In genomic region chr11:110093407-110094297, GRCh38 we compare ENCODE assay signal across 8 cellular contexts. TPM values are rescaled to one million over a fixed set of nuclear protein-coding genes. Genes with fewer than 3 reads are reported as not detected.
DNase-seq lines count a peak whose midpoint lies in the region; ATAC-seq lines count a peak whose summit lies in the region.

No MANE protein-coding gene starts in this region.

- peaks cover 0 to 21% (median 7%) of the 10 kb centered on the region in 11 experiments; a peak in 9 of 22 replicates for H4K20me1 ChIP-seq in BLaER1 treated with 17β-estradiol and CSF1 and Interleukin-3, amounts not matched to agents 10 nM and 100 nM

- peak overlapping the region; percentile 26 for H3K18ac ChIP-seq in trophoblast cell (ENCODE audit: low read length)

- peak overlapping the region; percentile 56 for H2AFZ ChIP-seq in trophoblast cell (ENCODE audit: insufficient read depth, low read length, poor library complexity)

- H3K36me3 ChIP-seq in BLaER1 treated with 17β-estradiol and CSF1 and Interleukin-3, amounts not matched to agents 10 nM and 100 nM = no peaks in the 10 kb centered on the region
- no peaks in the 10 kb centered on the region for H3K36me3 ChIP-seq in trophoblast cell (ENCODE audit: control insufficient read depth in 1 of 2, insufficient read depth in 2 of 2, low read length in 2 of 2)

- H2BK120ac ChIP-seq in trophoblast cell (ENCODE audit: insufficient read depth, low read length, poor library complexity) = peak overlapping the region; percentile 84

- H3K4me2 ChIP-seq in BLaER1 treated with 17β-estradiol and CSF1 and Interleukin-3, amounts not matched to agents 10 nM and 100 nM = peak overlapping the region; percentile 72 to 93 (median 86)
- H3K4me2 ChIP-seq in trophoblast cell (ENCODE audit: low read length) = peak overlapping the region; percentile 62

- H2AK5ac ChIP-seq in trophoblast cell (ENCODE audit: low read length) = peak overlapping the region; percentile 79

- ATAC-seq in GM18858 (IDR thresholded peaks at IDR 0.05; ENCODE audit: unreplicated experiment) = peak; percentile 12
- peak; percentile 19 for ATAC-seq in HG03064 (IDR thresholded peaks at IDR 0.05; ENCODE audit: low read depth, unreplicated experiment)
- peak; percentile 71 to 74 for ATAC-seq in right cardiac atrium

- under 1% methylated on average over 80 of the region's 80 CpGs for WGBS in right cardiac atrium
- WGBS in trophoblast cell (ENCODE audit: extremely low coverage, insufficient coverage, insufficient read length) = no CpG with 5 or more reads among the region's 80 CpGs

- H3K79me2 ChIP-seq in trophoblast cell (ENCODE audit: control insufficient read depth, insufficient read depth, low read length, poor library complexity) = peaks cover 15% of the 10 kb centered on the region

- H3K79me1 ChIP-seq in trophoblast cell (ENCODE audit: low read length) = peaks cover 16% of the 10 kb centered on the region

- peak overlapping the region; percentile 79 to 93 (median 88) for H3K4me3 ChIP-seq in BLaER1 treated with 17β-estradiol and CSF1 and Interleukin-3, amounts not matched to agents 10 nM and 100 nM
- H3K4me3 ChIP-seq in right cardiac atrium (ENCODE audit: low read length) = peak overlapping the region; percentile 85
- peak overlapping the region; percentile 82 for H3K4me3 ChIP-seq in trophoblast cell (ENCODE audit: low read depth, low read length)

- peaks cover 17 to 40% (median 28%) of the 10 kb centered on the region in 10 experiments for H3K4me1 ChIP-seq in BLaER1 treated with 17β-estradiol and CSF1 and Interleukin-3, amounts not matched to agents 10 nM and 100 nM
- H3K4me1 ChIP-seq in right cardiac atrium (ENCODE audit: control insufficient read depth, insufficient read depth, low read length) (no peaks in the 10 kb centered on the region), trophoblast cell (ENCODE audit: control insufficient read depth in 1 of 2, insufficient read depth in 2 of 2, low read length in 2 of 2) (peaks cover 3 to 4% of the 10 kb centered on the region in 2 experiments)

- peak overlapping the region; percentile 94 to 100 (median 98) for H3K27ac ChIP-seq in BLaER1 treated with 17β-estradiol and CSF1 and Interleukin-3, amounts not matched to agents 10 nM and 100 nM
- H3K27ac ChIP-seq in angular gyrus (ENCODE audit: low read depth, low read length) = peak overlapping the region; percentile 88
- H3K27ac ChIP-seq in right cardiac atrium (ENCODE audit: low read length) = peak overlapping the region; percentile 83
- peak overlapping the region; percentile 94 for H3K27ac ChIP-seq in trophoblast cell (ENCODE audit: low read depth, low read length)

- H3K27me3 ChIP-seq in BLaER1 treated with 17β-estradiol and CSF1 and Interleukin-3, amounts not matched to agents 10 nM and 100 nM = no peaks in the 10 kb centered on the region
- H3K27me3 ChIP-seq in right cardiac atrium (ENCODE audit: control insufficient read depth, insufficient read depth) = no peaks in the 10 kb centered on the region
- H3K27me3 ChIP-seq in trophoblast cell (ENCODE audit: insufficient read depth, low read length) = no peaks in the 10 kb centered on the region

- DNase-seq in NCI-H748 (lab: John Stamatoyannopoulos, UW; ENCODE audit: unreplicated experiment) (peak; percentile 66), right cardiac atrium (peak; percentile 68 to 88 (median 85)), trophoblast cell (peak; percentile 46 to 68)
- no peak for DNase-seq in activated effector memory CD4-positive, alpha-beta T cell treated with anti-CD3 and anti-CD28 coated beads, Interleukin-2, amount 50 U/mL, for 16 hours

- peak overlapping the region; percentile 96 for H4K91ac ChIP-seq in trophoblast cell (ENCODE audit: low read depth, low read length)

- peak overlapping the region; percentile 82 for H3K14ac ChIP-seq in trophoblast cell (ENCODE audit: low read length)

- no peak overlapping the region for H3K23ac ChIP-seq in trophoblast cell (ENCODE audit: low read length)

- intact Hi-C loops in right cardiac atrium (cut with DNase I) = loop anchor here in 3 of 4 donors (5.0 to 10.0 kb wide), 3 partner anchors 139 to 146 kb away; no protein-coding TSS in a partner anchor

- H4K8ac ChIP-seq in trophoblast cell (ENCODE audit: low read depth, low read length) = peak overlapping the region; percentile 81

- peak overlapping the region; percentile 95 to 100 (median 99) for H3K9ac ChIP-seq in BLaER1 treated with 17β-estradiol and CSF1 and Interleukin-3, amounts not matched to agents 10 nM and 100 nM
- peak overlapping the region; percentile 79 for H3K9ac ChIP-seq in trophoblast cell (ENCODE audit: low read length)

- peak overlapping the region; percentile 13 for H4K12ac ChIP-seq in trophoblast cell (ENCODE audit: low read depth, low read length)

- H2BK5ac ChIP-seq in trophoblast cell (ENCODE audit: low read depth, low read length, poor library complexity) = peak overlapping the region; percentile 94

- H3K4ac ChIP-seq in trophoblast cell (ENCODE audit: low read depth, low read length) = peak overlapping the region; percentile 98

- H2BK12ac ChIP-seq in trophoblast cell (ENCODE audit: low read length) = peak overlapping the region; percentile 46

- H3K9me3 ChIP-seq in BLaER1 treated with 17β-estradiol and CSF1 and Interleukin-3, amounts not matched to agents 10 nM and 100 nM (replicated peaks in 1 of 11) = no peaks in the 10 kb centered on the region
- H3K9me3 ChIP-seq in right cardiac atrium (ENCODE audit: control insufficient read depth, low read length) = no peaks in the 10 kb centered on the region
- H3K9me3 ChIP-seq in trophoblast cell (ENCODE audit: insufficient read depth, low read depth, low read length) = no peaks in the 10 kb centered on the region

RNA-seq across cellular contexts. Expression of gene ZC3H12C, which starts 0.5 kb away (rescaled TPM):
- total RNA-seq in right cardiac atrium = 10 to 100 TPM; 13.6 to 17.2 (median 14.7) TPM
- polyA plus RNA-seq in right cardiac atrium = 3.0 TPM
- 8.1 and 8.4 TPM in 2 replicates for polyA plus RNA-seq in trophoblast cell (2013)

Comparison
In these comparisons a context has a peak if more than half of its experiments do, and no peak if none do; other contexts are left out.
1. ATAC-seq: peak in every context shown above with its lines; median percentile 72 in right cardiac atrium; 19 in HG03064; 12 in GM18858.